ENCODE assay signal across 22 cellular contexts in the genomic region with DNA sequence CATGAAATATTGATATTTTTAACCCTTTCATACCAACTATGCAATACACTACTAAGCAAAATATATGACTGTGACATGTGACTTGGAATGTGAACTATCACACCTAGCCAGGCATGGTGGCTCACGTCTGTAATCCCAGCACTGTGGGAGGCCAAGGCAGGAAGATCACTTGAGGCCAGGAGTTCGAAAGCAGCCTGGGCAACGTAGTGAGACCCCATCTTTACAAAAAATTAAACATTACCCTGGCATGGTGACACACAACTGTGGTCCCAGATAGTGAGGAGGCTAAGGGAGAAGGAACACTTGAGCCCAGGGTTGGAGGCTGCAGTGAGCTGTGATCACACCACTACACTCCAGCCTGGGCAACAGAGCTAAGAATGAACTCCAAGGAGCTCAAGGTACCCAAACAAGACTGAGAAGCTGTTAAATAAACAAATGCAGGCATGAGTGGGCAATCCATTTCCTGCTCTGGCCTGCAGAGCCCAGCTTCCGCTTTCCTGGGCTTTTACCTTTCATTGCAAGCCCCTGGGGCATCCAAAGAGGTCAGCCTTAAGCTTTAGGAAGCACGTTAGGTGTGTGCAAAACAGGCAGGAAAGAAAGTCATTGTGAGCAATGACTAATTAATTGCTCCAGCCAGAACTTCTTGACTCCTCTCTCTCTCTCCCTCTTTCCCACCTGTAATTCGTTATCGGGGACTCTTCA.
DNase-seq lines count a peak whose midpoint lies in the region; ATAC-seq, FAIRE-seq and TF ChIP-seq lines count a peak whose summit lies in the region.
"Had no signal": no experiment of that assay in that cellular context is flagged by ENCODE, and none has a peak within 500 bp of the region (broad histone marks: within the 10 kb centered on the region; RNA-seq: fewer than 3 reads in every experiment).

No MANE protein-coding gene starts in this region.

- no peak overlapping the region for H4K8ac ChIP-seq in H9 (replicated peaks; ENCODE audit: insufficient read length, low read depth, low read length)

- H3K79me2 ChIP-seq in H9 (ENCODE audit: insufficient read depth, low read length) = no peaks in the 10 kb centered on the region

- H4K20me1 ChIP-seq in H9 (ENCODE audit: control insufficient read depth, insufficient read depth, insufficient read length) = no peaks in the 10 kb centered on the region

- no peaks in the 10 kb centered on the region for H3K27me3 ChIP-seq in H9 (ENCODE audit: insufficient read depth, low read length)

- TF ChIP-seq CTCF in H9 (conservative IDR thresholded peaks at IDR 0.05) = no peak
- TF ChIP-seq CTCF in WTC11 (IDR thresholded peaks at IDR 0.05) = no peak

- H2BK20ac ChIP-seq in H9 (ENCODE audit: low read depth, low read length, poor library complexity, severe bottlenecking) = no peak overlapping the region

- no peak overlapping the region for H3K56ac ChIP-seq in H9 (ENCODE audit: insufficient read length, low read depth, low read length)

- peak; percentile 95 for FAIRE-seq in urothelium cell line (lab: Jason Lieb, UNC)
- FAIRE-seq: H54, RCC 7860 had no signal

- no peak overlapping the region for H2AK5ac ChIP-seq in H9 (ENCODE audit: insufficient read length, low read length)

- no peaks in the 10 kb centered on the region; the same call in none of the 2 replicates for H3K27me3 Mint-ChIP-seq in H9 (ENCODE audit: low read depth)
- H3K27me3 Mint-ChIP-seq in WTC11 (ENCODE audit: low read depth) = no peaks in the 10 kb centered on the region
- peaks cover 3% of the 10 kb centered on the region for H3K27me3 Mint-ChIP-seq in activated T-helper 1 cell treated with anti-CD3 and anti-CD28 coated beads, Interleukin-12 subunit alpha, Interleukin-12 subunit beta, Interleukin-2, Interleukin-4 antibody, amounts not matched to agents 30 ng/mL and 10 ng/mL and 1 ng/mL, durations not matched to agents 14 hours and 24 hours and 36 hours (ENCODE audit: insufficient read depth)

- no peak overlapping the region for H2BK15ac ChIP-seq in H9 (ENCODE audit: low read depth, low read length)

- intact Hi-C loops in activated T-helper 1 cell treated with anti-CD3 and anti-CD28 coated beads, Interleukin-12 subunit alpha, Interleukin-12 subunit beta, Interleukin-2, Interleukin-4 antibody, amounts not matched to agents 30 ng/mL and 10 ng/mL and 1 ng/mL, durations not matched to agents 14 hours and 24 hours and 36 hours (cut with micrococcal nuclease) = no loop called here

- H3K9me3 ChIP-seq in H9 (ENCODE audit: control insufficient read depth, low read depth, low read length) = no peaks in the 10 kb centered on the region

- H3K36me3 Mint-ChIP-seq in H9 (ENCODE audit: insufficient read depth in 1 of 3, low read depth in 3 of 3) (no peaks in the 10 kb centered on the region), WTC11 (no peaks in the 10 kb centered on the region; the same call in 1 of the 2 replicates)
- no peaks in the 10 kb centered on the region for H3K36me3 Mint-ChIP-seq in activated T-helper 1 cell treated with anti-CD3 and anti-CD28 coated beads, Interleukin-12 subunit alpha, Interleukin-12 subunit beta, Interleukin-2, Interleukin-4 antibody, amounts not matched to agents 30 ng/mL and 10 ng/mL and 1 ng/mL, durations not matched to agents 14 hours and 24 hours and 36 hours (ENCODE audit: low read depth)
- H3K36me3 Mint-ChIP-seq: IgD-negative memory B cell had no signal

- H3K18ac ChIP-seq in H9 (ENCODE audit: insufficient read length, low read depth, low read length) = no peak overlapping the region

- peaks cover 0 to 4% of the 10 kb centered on the region in 2 experiments; a peak in 2 of 4 replicates for H3K4me1 Mint-ChIP-seq in H9
- H3K4me1 Mint-ChIP-seq in WTC11 = peaks cover 13% of the 10 kb centered on the region
- H3K4me1 Mint-ChIP-seq in activated T-helper 1 cell treated with anti-CD3 and anti-CD28 coated beads, Interleukin-12 subunit alpha, Interleukin-12 subunit beta, Interleukin-2, Interleukin-4 antibody, amounts not matched to agents 30 ng/mL and 10 ng/mL and 1 ng/mL, durations not matched to agents 14 hours and 24 hours and 36 hours (ENCODE audit: low read depth) = no peaks in the 10 kb centered on the region
- H3K4me1 Mint-ChIP-seq: CD8-positive, alpha-beta memory T cell; IgD-negative memory B cell had no signal

- no peak overlapping the region for H3K4me2 ChIP-seq in H9 (ENCODE audit: insufficient read depth, insufficient read length, low read length)

- no peaks in the 10 kb centered on the region for H3K79me1 ChIP-seq in H9 (ENCODE audit: insufficient read depth, low read depth, low read length, poor library complexity, severe bottlenecking)

- H2BK120ac ChIP-seq in H9 (ENCODE audit: low read depth, low read length, poor library complexity, severe bottlenecking) = no peak overlapping the region

- H3K14ac ChIP-seq in H9 (ENCODE audit: insufficient read depth, low read length) = no peak overlapping the region; the same call in 1 of the 2 replicates

- peak; percentile 32 for DNase-seq in H9
- DNase-seq in WTC11 (ENCODE audit: low spot score) = no peak
- DNase-seq in left kidney (ENCODE audit: low read depth, low spot score) = peak; percentile 49
- DNase-seq in urothelium cell line (ENCODE audit: low spot score) = no peak
- no peak for DNase-seq in dedifferentiated amniotic fluid mesenchymal stem cell (ENCODE audit: extremely low spot score)
- no peak for DNase-seq in activated T-helper 1 cell treated with anti-CD3 and anti-CD28 coated beads, Interleukin-12 subunit alpha, Interleukin-12 subunit beta, Interleukin-2, Interleukin-4 antibody, amounts not matched to agents 30 ng/mL and 10 ng/mL and 1 ng/mL, durations not matched to agents 14 hours and 24 hours and 36 hours (ENCODE audit: low spot score)
- no peak for DNase-seq in NCI-H82 (lab: John Stamatoyannopoulos, UW)
- DNase-seq: C1 segment of cervical spinal cord; CD8-positive, alpha-beta memory T cell; HFFc6; Kasumi-1; MM.1S; NCI-H1092 treated with DMSO at 0.1 percent for 48 hours; NCI-H146; NCI-H2081; NCI-H446 treated with DMSO at 0.1 percent for 48 hours; NK-92 treated with Interleukin-12 subunit alpha and Interleukin-12 subunit beta, amount 100 ng/mL, for 24 hours; Right ventricle myocardium superior had no signal

- H3K4me3 Mint-ChIP-seq in H9 = no peak overlapping the region; a peak in 1 of 5 replicates
- no peak overlapping the region for H3K4me3 Mint-ChIP-seq in WTC11
- H3K4me3 Mint-ChIP-seq in activated T-helper 1 cell treated with anti-CD3 and anti-CD28 coated beads, Interleukin-12 subunit alpha, Interleukin-12 subunit beta, Interleukin-2, Interleukin-4 antibody, amounts not matched to agents 30 ng/mL and 10 ng/mL and 1 ng/mL, durations not matched to agents 14 hours and 24 hours and 36 hours = no peak overlapping the region
- H3K4me3 Mint-ChIP-seq: CD8-positive, alpha-beta memory T cell; HFFc6; IgD-negative memory B cell had no signal

- H3K9ac ChIP-seq in H9 (ENCODE audit: extremely low read depth, insufficient read length, low read length) = no peak overlapping the region

- no peak overlapping the region for H2BK12ac ChIP-seq in H9 (ENCODE audit: insufficient read length, low read depth, low read length)

- H3K4ac ChIP-seq in H9 (ENCODE audit: low read depth, low read length) = no peak overlapping the region

- POLR2A ChIA-PET in WTC11 (lab: Charles Lee) = no interaction called here

- H2BK5ac ChIP-seq in H9 (ENCODE audit: insufficient read length, low read length) = no peak overlapping the region

- H3K9me3 Mint-ChIP-seq in H9 = peaks cover 0 to 66% of the 10 kb centered on the region in 2 experiments; a peak in 4 of 5 replicates
- peaks cover 15% of the 10 kb centered on the region for H3K9me3 Mint-ChIP-seq in WTC11
- H3K9me3 Mint-ChIP-seq in activated T-helper 1 cell treated with anti-CD3 and anti-CD28 coated beads, Interleukin-12 subunit alpha, Interleukin-12 subunit beta, Interleukin-2, Interleukin-4 antibody, amounts not matched to agents 30 ng/mL and 10 ng/mL and 1 ng/mL, durations not matched to agents 14 hours and 24 hours and 36 hours = no peaks in the 10 kb centered on the region

- no peaks in the 10 kb centered on the region for H3K23me2 ChIP-seq in H9 (ENCODE audit: insufficient read length, low read depth, low read length, poor library complexity, severe bottlenecking)

- no peaks in the 10 kb centered on the region for H3K4me1 ChIP-seq in H9 (ENCODE audit: insufficient read depth, low read length)

- ATAC-seq in WTC11 = peak; percentile 84

- CTCF ChIA-PET in WTC11 (lab: Charles Lee) = interaction anchor here (0.7 to 1.4 kb wide), 3 partner anchors 30 to 272 kb away, joined by 4 to 5 read pairs (median 5); no protein-coding TSS in a partner anchor

- no peak overlapping the region for H3T11ph ChIP-seq in H9 (ENCODE audit: low read length)

- no peak overlapping the region for H4K91ac ChIP-seq in H9 (ENCODE audit: insufficient read length, low read depth, low read length)

- no peak overlapping the region for H3K23ac ChIP-seq in H9 (ENCODE audit: insufficient read length, low read depth, low read length)

- no peak overlapping the region for H3K27ac ChIP-seq in H9 (ENCODE audit: insufficient read length, low read depth, low read length)
- H3K27ac ChIP-seq: HL-60 had no signal

- H4K5ac ChIP-seq in H9 (ENCODE audit: insufficient read length, low read depth, low read length) = no peak overlapping the region

- no CpG with 5 or more reads among the region's 7 CpGs for WGBS in H9 (ENCODE audit: extremely low coverage, insufficient read length, low lambda C conversion rate)

- H3K27ac Mint-ChIP-seq in H9 = peak overlapping the region in 2 of 3 experiments; percentile 3 to 16; a peak in 1 of 7 replicates
- peak overlapping the region; percentile 64; the same call in 1 of the 2 replicates for H3K27ac Mint-ChIP-seq in WTC11
- H3K27ac Mint-ChIP-seq in activated T-helper 1 cell treated with anti-CD3 and anti-CD28 coated beads, Interleukin-12 subunit alpha, Interleukin-12 subunit beta, Interleukin-2, Interleukin-4 antibody, amounts not matched to agents 30 ng/mL and 10 ng/mL and 1 ng/mL, durations not matched to agents 14 hours and 24 hours and 36 hours = no peak overlapping the region
- H3K27ac Mint-ChIP-seq: CD8-positive, alpha-beta memory T cell; HFFc6; IgD-negative memory B cell had no signal

- H2AFZ ChIP-seq in H9 (ENCODE audit: low read length) = no peak overlapping the region

TF ChIP-seq in WTC11, 78 proteins besides CTCF, POLR2A, EP300 and RAD21 (continues in another document):
- TF ChIP-seq, protein P1, sequence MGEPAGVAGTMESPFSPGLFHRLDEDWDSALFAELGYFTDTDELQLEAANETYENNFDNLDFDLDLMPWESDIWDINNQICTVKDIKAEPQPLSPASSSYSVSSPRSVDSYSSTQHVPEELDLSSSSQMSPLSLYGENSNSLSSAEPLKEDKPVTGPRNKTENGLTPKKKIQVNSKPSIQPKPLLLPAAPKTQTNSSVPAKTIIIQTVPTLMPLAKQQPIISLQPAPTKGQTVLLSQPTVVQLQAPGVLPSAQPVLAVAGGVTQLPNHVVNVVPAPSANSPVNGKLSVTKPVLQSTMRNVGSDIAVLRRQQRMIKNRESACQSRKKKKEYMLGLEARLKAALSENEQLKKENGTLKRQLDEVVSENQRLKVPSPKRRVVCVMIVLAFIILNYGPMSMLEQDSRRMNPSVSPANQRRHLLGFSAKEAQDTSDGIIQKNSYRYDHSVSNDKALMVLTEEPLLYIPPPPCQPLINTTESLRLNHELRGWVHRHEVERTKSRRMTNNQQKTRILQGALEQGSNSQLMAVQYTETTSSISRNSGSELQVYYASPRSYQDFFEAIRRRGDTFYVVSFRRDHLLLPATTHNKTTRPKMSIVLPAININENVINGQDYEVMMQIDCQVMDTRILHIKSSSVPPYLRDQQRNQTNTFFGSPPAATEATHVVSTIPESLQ (CRISPR knock-in tag; IDR thresholded peaks at IDR 0.05) = no peak

Comparison
In these comparisons a context has a peak if more than half of its experiments do, and no peak if none do; other contexts are left out.
1. DNase-seq: peak in H9 (single experiment) and left kidney (single experiment); none in WTC11 (single experiment), urothelium cell line (single experiment), dedifferentiated amniotic fluid mesenchymal stem cell (single experiment), activated T-helper 1 cell treated with anti-CD3 and anti-CD28 coated beads, Interleukin-12 subunit alpha, Interleukin-12 subunit beta, Interleukin-2, Interleukin-4 antibody, amounts not matched to agents 30 ng/mL and 10 ng/mL and 1 ng/mL, durations not matched to agents 14 hours and 24 hours and 36 hours (single experiment) and NCI-H82 (single experiment).